In the genomic region with DNA sequence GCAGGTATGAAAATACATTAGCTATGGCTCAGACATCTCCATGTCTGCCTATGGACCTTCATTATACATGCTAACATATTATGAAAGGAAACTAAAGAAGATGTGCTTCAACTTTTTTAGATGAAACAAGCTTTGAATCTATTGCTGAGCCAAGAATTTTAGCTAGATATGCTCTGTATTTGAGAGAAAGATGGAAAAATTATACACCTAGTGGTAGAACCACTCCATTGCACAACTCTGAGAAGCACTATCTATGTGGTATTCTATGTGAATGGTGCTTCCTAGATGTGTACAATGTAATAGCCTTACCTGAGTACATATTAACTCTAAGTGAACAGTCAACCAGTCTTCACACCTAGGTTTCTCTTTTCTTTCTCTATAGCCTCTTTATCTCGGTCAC, we compare ENCODE assay signal across 13 cellular contexts. TPM values are rescaled to one million over a fixed set of nuclear protein-coding genes. Genes with fewer than 3 reads are reported as not detected.
A peak's percentile ranks its signal among the peaks of the same experiment; 100 is the strongest.
DNase-seq lines count a peak whose midpoint lies in the region; ATAC-seq and TF ChIP-seq lines count a peak whose summit lies in the region.
"Had no signal": no experiment of that assay in that cellular context is flagged by ENCODE, and none has a peak within 500 bp of the region (broad histone marks: within the 10 kb centered on the region; RNA-seq: fewer than 3 reads in every experiment).

No MANE protein-coding gene starts in this region.

- H3K27me3 ChIP-seq in HCT116 (ENCODE audit: insufficient read depth, low read length) (no peaks in the 10 kb centered on the region), MM.1S (replicated peaks; ENCODE audit: insufficient read depth, low read length) (no peaks in the 10 kb centered on the region)
- H3K27me3 ChIP-seq in effector memory CD4-positive, alpha-beta T cell (replicated peaks; ENCODE audit: control insufficient read depth, insufficient read depth, low read length, poor library complexity, severe bottlenecking): no peaks in the 10 kb centered on the region

- POLR2A ChIA-PET in HCT116 (lab: Charles Lee): no interaction called here

- H3K9me3 ChIP-seq in HCT116 (ENCODE audit: control insufficient read depth in 1 of 2, insufficient read depth in 1 of 2, low read depth in 1 of 2, low read length in 2 of 2): no peaks in the 10 kb centered on the region; a peak in 1 of 4 replicates
- H3K9me3 ChIP-seq in MM.1S (replicated peaks; ENCODE audit: insufficient read depth, low read length): no peaks in the 10 kb centered on the region
- no peaks in the 10 kb centered on the region for H3K9me3 ChIP-seq in effector memory CD4-positive, alpha-beta T cell (ENCODE audit: control insufficient read depth, low read length)

- H3K4me3 ChIP-seq in HCT116 (replicated peaks in 1 of 2; ENCODE audit: low read depth in 1 of 2, low read length in 2 of 2) (no peak overlapping the region), MM.1S (ENCODE audit: low read length) (no peak overlapping the region)
- H3K4me3 ChIP-seq in effector memory CD4-positive, alpha-beta T cell (ENCODE audit: insufficient read depth, low read depth, low read length, poor library complexity, severe bottlenecking): no peak overlapping the region

- H2AFZ ChIP-seq in HCT116 (ENCODE audit: low read depth, low read length, poor library complexity, severe bottlenecking) (no peak overlapping the region), MM.1S (ENCODE audit: low read length) (no peak overlapping the region)

- no peak for TF ChIP-seq POLR2A in HCT116 (IDR thresholded peaks at IDR 0.05; ENCODE audit: borderline replicate concordance, extremely low read depth, insufficient read depth, insufficient read length)

- no peak for TF ChIP-seq RAD21 in HCT116 (IDR thresholded peaks at IDR 0.05; ENCODE audit: low read depth)

- peak; percentile 18; the same call in 1 of the 2 replicates for TF ChIP-seq CTCF in GM12874 (IDR thresholded peaks at IDR 0.05; ENCODE audit: insufficient read depth, low read depth, low read length)
- TF ChIP-seq CTCF in HCT116 (IDR thresholded peaks at IDR 0.05 in 2 of 3, conservative IDR thresholded peaks at IDR 0.05 in 1 of 3; ENCODE audit: borderline replicate concordance in 1 of 3, insufficient read depth in 1 of 3, low read depth in 2 of 3, low read length in 2 of 3): peak in 2 of 3 experiments; percentile 34 to 47; a peak in 3 of 6 replicates
- TF ChIP-seq CTCF in MM.1S (IDR thresholded peaks at IDR 0.05; ENCODE audit: low read length): peak; percentile 26
- peak; percentile 45 for TF ChIP-seq CTCF in neural crest cell (conservative IDR thresholded peaks at IDR 0.05)

- H3K4me1 ChIP-seq in HCT116 (ENCODE audit: control insufficient read depth in 1 of 2, insufficient read depth in 2 of 2, low read length in 2 of 2): no peaks in the 10 kb centered on the region
- H3K4me1 ChIP-seq in MM.1S (ENCODE audit: low read length): no peaks in the 10 kb centered on the region
- no peaks in the 10 kb centered on the region for H3K4me1 ChIP-seq in effector memory CD4-positive, alpha-beta T cell (ENCODE audit: control insufficient read depth, insufficient read depth, low read length, poor library complexity, severe bottlenecking)

- H3K27me3 Mint-ChIP-seq in neural crest cell (ENCODE audit: low read depth): no peaks in the 10 kb centered on the region

- no peak overlapping the region for H3K27ac Mint-ChIP-seq in neural crest cell (ENCODE audit: unreplicated experiment)

- peaks cover 12% of the 10 kb centered on the region for H3K9me3 Mint-ChIP-seq in neural crest cell

- peaks cover 7% of the 10 kb centered on the region for H3K36me3 Mint-ChIP-seq in neural crest cell (ENCODE audit: low read depth)

- no peaks in the 10 kb centered on the region for H3F3A ChIP-seq in MM.1S (ENCODE audit: insufficient read depth, low read length)

- H3K9me2 ChIP-seq in HCT116 (ENCODE audit: insufficient read depth): no peaks in the 10 kb centered on the region
- H3K9me2 ChIP-seq in MM.1S (replicated peaks; ENCODE audit: insufficient read depth, low read length): no peaks in the 10 kb centered on the region

- RAD21 ChIA-PET in HCT116 (lab: Charles Lee; ENCODE audit: low non-redundant PET in 1 of 2, low total read pairs in 2 of 2, uncharacterized antibody in 2 of 2, unreplicated experiment in 2 of 2): no interaction called here

- H4K20me1 ChIP-seq in HCT116 (ENCODE audit: insufficient read depth) (no peaks in the 10 kb centered on the region), MM.1S (ENCODE audit: insufficient read depth, low read length) (no peaks in the 10 kb centered on the region)

- H3K4me1 Mint-ChIP-seq in neural crest cell: no peaks in the 10 kb centered on the region

- no peaks in the 10 kb centered on the region for H3K79me2 ChIP-seq in HCT116 (ENCODE audit: insufficient read depth, low read length)
- no peaks in the 10 kb centered on the region for H3K79me2 ChIP-seq in MM.1S (ENCODE audit: low read length)

- no peaks in the 10 kb centered on the region for H3K36me3 ChIP-seq in HCT116 (ENCODE audit: control insufficient read depth in 1 of 2, insufficient read depth in 2 of 2, low read length in 2 of 2)
- H3K36me3 ChIP-seq in MM.1S (replicated peaks; ENCODE audit: insufficient read depth, low read length): no peaks in the 10 kb centered on the region
- H3K36me3 ChIP-seq in effector memory CD4-positive, alpha-beta T cell (ENCODE audit: control insufficient read depth, insufficient read depth, low read length): no peaks in the 10 kb centered on the region

- no peak overlapping the region for H3K4me3 Mint-ChIP-seq in neural crest cell

- DNase-seq in HCT116 (ENCODE audit: low read depth, low spot score) (no peak), MM.1S (no peak), neural crest cell (ENCODE audit: low read depth, low spot score) (no peak), NCI-H1930 (lab: John Stamatoyannopoulos, UW) (no peak), DMS 273 (lab: John Stamatoyannopoulos, UW; ENCODE audit: unreplicated experiment) (no peak)
- DNase-seq in effector memory CD4-positive, alpha-beta T cell: no peak
- DNase-seq in stimulated activated CD4-positive, alpha-beta T cell treated with anti-CD3 and anti-CD28 coated beads, Interleukin-4, amount 100 ng/mL, for 1 hour: no peak
- DNase-seq: activated CD4-positive, alpha-beta T cell treated with anti-CD3 and anti-CD28 coated beads for 4 hours; NCI-H446 treated with DMSO at 0.1 percent for 48 hours; small intestine had no signal

- H3K27ac ChIP-seq in HCT116 (ENCODE audit: low read depth, low read length) (no peak overlapping the region), MM.1S (ENCODE audit: low read length) (no peak overlapping the region)
- H3K27ac ChIP-seq in effector memory CD4-positive, alpha-beta T cell (ENCODE audit: insufficient read depth, low read length, poor library complexity, severe bottlenecking): no peak overlapping the region

- intact Hi-C loops in HCT116 (cut with micrococcal nuclease): no loop called here

- H3K9ac ChIP-seq in HCT116 (ENCODE audit: low read length) (no peak overlapping the region), MM.1S (ENCODE audit: low read length) (no peak overlapping the region)

- no peak overlapping the region for H3K4me2 ChIP-seq in HCT116 (ENCODE audit: low read length)
- H3K4me2 ChIP-seq in MM.1S (ENCODE audit: low read depth, low read length): no peak overlapping the region

- CTCF ChIA-PET in HCT116 (lab: Charles Lee): interaction anchor here (1.9 kb wide), 1 partner anchor 9 kb away, joined by 4 read pairs; no protein-coding TSS in a partner anchor

- BruUV-seq in HCT116 (replicated peaks; lab: Mats Ljungman, UMichigan): no TSS peak

- ATAC-seq in HCT116: peak; percentile 70

TF ChIP-seq in HCT116, 20 proteins besides CTCF, POLR2A, EP300 and RAD21:
- TF ChIP-seq ZNF274 (IDR thresholded peaks at IDR 0.05; ENCODE audit: low read depth, low read length) (no peak), CBX3 (IDR thresholded peaks at IDR 0.05; ENCODE audit: low read depth) (no peak)

RNA-seq across cellular contexts. Expression of gene EPYC, which starts 17.3 kb away (rescaled TPM):
- total RNA-seq in HCT116 (2021; ENCODE audit: unreplicated experiment): not detected
- not detected in 2 replicates for polyA plus RNA-seq in HCT116 (2012)
- total RNA-seq in neural crest cell: not detected in 2 replicates
- total RNA-seq: cerebellum, fibroblast of lung had no signal
- polyA plus RNA-seq: small intestine had no signal

RNA-seq across cellular contexts. Expression of gene CCER1, which starts 32.5 kb away (rescaled TPM):
- total RNA-seq in HCT116 (2021; ENCODE audit: unreplicated experiment): not detected
- polyA plus RNA-seq in HCT116 (2012): not detected in 2 replicates
- not detected in 2 replicates for total RNA-seq in neural crest cell
- total RNA-seq: cerebellum, fibroblast of lung had no signal
- polyA plus RNA-seq: fibroblast of lung, small intestine had no signal
